14 cellular contexts compared by ENCODE assay signal in the genomic region with DNA sequence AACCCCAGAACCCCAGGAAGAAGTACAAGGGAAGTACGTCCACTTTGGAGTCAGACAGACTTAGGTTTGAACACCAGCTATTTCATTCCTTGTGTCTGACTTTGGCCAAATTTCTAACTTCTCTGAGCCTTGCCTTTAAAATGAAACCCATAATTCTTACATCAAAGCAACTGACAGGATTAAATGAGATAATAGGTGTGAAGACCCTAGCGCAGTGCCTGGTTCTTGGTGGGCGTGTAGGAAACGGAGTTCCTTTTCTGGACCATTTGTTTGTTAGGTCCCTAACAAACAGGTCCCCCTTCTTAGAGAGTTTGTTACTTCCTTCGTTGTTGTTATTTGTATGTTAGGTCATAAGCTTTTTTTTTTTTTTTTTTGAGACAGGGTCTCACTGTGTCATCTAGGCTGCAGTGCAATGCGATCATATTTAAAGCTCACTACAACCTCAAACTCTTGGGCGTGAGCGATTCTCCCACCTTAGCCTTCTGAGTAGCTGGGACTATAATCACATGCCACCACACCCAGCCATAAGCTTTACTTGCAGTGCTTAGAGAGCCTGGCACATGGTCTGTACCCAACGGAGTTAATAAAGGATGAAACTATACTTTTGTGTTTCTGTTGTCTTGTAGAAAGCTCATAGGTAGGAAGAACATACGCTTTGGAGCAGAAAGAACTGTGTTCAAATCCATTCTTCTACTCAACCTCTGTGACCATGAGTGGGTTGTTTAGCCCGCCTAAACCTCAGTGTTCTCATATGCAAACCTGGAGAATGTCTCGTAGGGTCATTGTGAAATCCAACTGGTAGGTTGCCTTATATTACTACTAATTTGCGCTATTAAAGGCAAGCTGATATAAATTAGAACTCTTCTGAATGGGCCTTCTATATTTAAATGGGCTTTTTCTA. TPM values are rescaled to one million over a fixed set of nuclear protein-coding genes. Genes with fewer than 3 reads are reported as not detected.
DNase-seq lines count a peak whose midpoint lies in the region; ATAC-seq and TF ChIP-seq lines count a peak whose summit lies in the region.
"Had no signal": no experiment of that assay in that cellular context is flagged by ENCODE, and none has a peak within 500 bp of the region (broad histone marks: within the 10 kb centered on the region; RNA-seq: fewer than 3 reads in every experiment).

No MANE protein-coding gene starts in this region.

- peaks cover 36 to 88% of the 10 kb centered on the region in 2 experiments for H3K36me3 ChIP-seq in HEK293 (ENCODE audit: control insufficient read depth in 2 of 2, insufficient read depth in 1 of 2, low read length in 2 of 2)
- peaks cover 0 to 60% of the 10 kb centered on the region in 2 donors for H3K36me3 ChIP-seq in adrenal gland (replicated peaks in 1 of 2)
- peaks cover 12 to 63% (median 27%) of the 10 kb centered on the region in 4 donors for H3K36me3 ChIP-seq in sigmoid colon

- TF ChIP-seq EP300 in sigmoid colon (IDR thresholded peaks at IDR 0.05) = no peak

- TF ChIP-seq CTCF in HEK293 (tag by site-specific recombination; IDR thresholded peaks at IDR 0.05) (no peak), adrenal gland (IDR thresholded peaks at IDR 0.05) (no peak), fibroblast of villous mesenchyme (IDR thresholded peaks at IDR 0.05; ENCODE audit: insufficient read depth, low read depth, low read length) (no peak), sigmoid colon (IDR thresholded peaks at IDR 0.05) (no peak)

- TF ChIP-seq POLR2A in adrenal gland (IDR thresholded peaks at IDR 0.05) = no peak
- no peak for TF ChIP-seq POLR2A in sigmoid colon (IDR thresholded peaks at IDR 0.05)

- POLR2A ChIA-PET in HEK293 (lab: Yijun Ruan, JAX) = no interaction called here

- H3K4me1 ChIP-seq in HEK293 (ENCODE audit: control insufficient read depth, insufficient read depth, low read length) (no peaks in the 10 kb centered on the region), adrenal gland (replicated peaks in 1 of 2) (peaks cover 0 to 15% of the 10 kb centered on the region in 2 donors), sigmoid colon (peaks cover 0 to 14% (median 7%) of the 10 kb centered on the region in 4 donors)

- DNase-seq in adrenal gland (peak in 1 of 7 donors; percentile 41), fibroblast of villous mesenchyme (ENCODE audit: low read depth) (peak; percentile 19), sigmoid colon (no peak), NCI-H1694 (lab: John Stamatoyannopoulos, UW) (no peak), T-helper 9 cell (no peak), amniotic stem cell (lab: John Stamatoyannopoulos, UW) (no peak)
- DNase-seq: activated naive CD4-positive, alpha-beta T cell treated with anti-CD3 and anti-CD28 coated beads for 36 hours; left ventricle myocardium superior; NCI-H1694 treated with DMSO at 0.1 percent for 48 hours; NCI-H526 treated with DMSO at 0.1 percent for 48 hours; stimulated activated CD4-positive, alpha-beta T cell treated with anti-CD3 and anti-CD28 coated beads, Interleukin-12 subunit alpha, Interleukin-12 subunit beta, amount 100 ng/mL, for 4 hours had no signal

- H3K9me3 ChIP-seq in HEK293 (ENCODE audit: control insufficient read depth, insufficient read depth, low read depth, low read length) (no peaks in the 10 kb centered on the region), adrenal gland (replicated peaks in 1 of 3) (no peaks in the 10 kb centered on the region), sigmoid colon (no peaks in the 10 kb centered on the region)
- H3K9me3 ChIP-seq: neutrophil had no signal

- no peak for ATAC-seq in GM18861 (IDR thresholded peaks at IDR 0.05; ENCODE audit: unreplicated experiment)

- H3K4me3 ChIP-seq in HEK293 (ENCODE audit: low read depth, low read length) = no peak overlapping the region
- H3K4me3 ChIP-seq in adrenal gland = no peak overlapping the region
- no peak overlapping the region for H3K4me3 ChIP-seq in fibroblast of villous mesenchyme (ENCODE audit: low read depth, low read length)
- H3K4me3 ChIP-seq in sigmoid colon = no peak overlapping the region

- 91 to 95% (median 94%) methylated on average over 13 of the region's 13 CpGs for WGBS in adrenal gland, 4 donors
- 79 to 88% methylated on average over 13 of the region's 13 CpGs for WGBS in sigmoid colon, 2 donors

- intact Hi-C loops in adrenal gland (cut with DNase I) (no loop called here), sigmoid colon (cut with DNase I) (loop anchor here (5.0 to 10.0 kb wide), 2 partner anchors 184 to 331 kb away; no protein-coding TSS in a partner anchor)

- H3K27ac ChIP-seq in HEK293 (ENCODE audit: extremely low read depth, low read depth, low read length) = no peak overlapping the region
- peak overlapping the region in 3 of 5 donors; percentile 43 to 72 (median 45) for H3K27ac ChIP-seq in adrenal gland
- H3K27ac ChIP-seq in sigmoid colon = peak overlapping the region; percentile 47 to 76 (median 63)
- H3K27ac ChIP-seq: neutrophil had no signal

- H3K27me3 ChIP-seq in adrenal gland (no peaks in the 10 kb centered on the region), sigmoid colon (no peaks in the 10 kb centered on the region)
- H3K27me3 ChIP-seq: neutrophil had no signal

- CTCF ChIA-PET in HEK293 (lab: Yijun Ruan, JAX) = interaction anchor here (0.6 to 7.0 kb wide), 8 partner anchors 8 to 1129 kb away, joined by 3 to 65 read pairs (median 3); partner anchors contain the start of genes MROH8 and RPN2

TF ChIP-seq in HEK293, 187 proteins besides CTCF, POLR2A, EP300 and RAD21:
- TF ChIP-seq BCL11B (tag by site-specific recombination; IDR thresholded peaks at IDR 0.05; ENCODE audit: low read depth) (no peak), ZNF664 (tag by site-specific recombination; IDR thresholded peaks at IDR 0.05) (peak; percentile 85), ZNF398 (tag by site-specific recombination; IDR thresholded peaks at IDR 0.05) (no peak), ZNF571 (tag by site-specific recombination; IDR thresholded peaks at IDR 0.05) (no peak), ZNF404 (tag by site-specific recombination; IDR thresholded peaks at IDR 0.05) (no peak)
- TF ChIP-seq, protein P1, sequence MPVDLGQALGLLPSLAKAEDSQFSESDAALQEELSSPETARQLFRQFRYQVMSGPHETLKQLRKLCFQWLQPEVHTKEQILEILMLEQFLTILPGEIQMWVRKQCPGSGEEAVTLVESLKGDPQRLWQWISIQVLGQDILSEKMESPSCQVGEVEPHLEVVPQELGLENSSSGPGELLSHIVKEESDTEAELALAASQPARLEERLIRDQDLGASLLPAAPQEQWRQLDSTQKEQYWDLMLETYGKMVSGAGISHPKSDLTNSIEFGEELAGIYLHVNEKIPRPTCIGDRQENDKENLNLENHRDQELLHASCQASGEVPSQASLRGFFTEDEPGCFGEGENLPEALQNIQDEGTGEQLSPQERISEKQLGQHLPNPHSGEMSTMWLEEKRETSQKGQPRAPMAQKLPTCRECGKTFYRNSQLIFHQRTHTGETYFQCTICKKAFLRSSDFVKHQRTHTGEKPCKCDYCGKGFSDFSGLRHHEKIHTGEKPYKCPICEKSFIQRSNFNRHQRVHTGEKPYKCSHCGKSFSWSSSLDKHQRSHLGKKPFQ (tag by site-specific recombination; IDR thresholded peaks at IDR 0.05) = peak; percentile 74

RNA-seq across cellular contexts. Expression of gene MROH8, which starts 21.8 kb away (rescaled TPM):
- 1 to 10 TPM; 1.3 to 6.5 (median 3.5) TPM for total RNA-seq in adrenal gland
- 10 to 100 TPM in 1 of 3 donors, 1 to 10 TPM in 2; 4.4 to 13.8 (median 6.6) TPM for polyA plus RNA-seq in adrenal gland
- total RNA-seq in fibroblast of villous mesenchyme = 2.6 and 3.5 TPM in 2 replicates
- total RNA-seq in sigmoid colon = 10 to 100 TPM in 1 of 4 donors, 1 to 10 TPM in 3; 1.8 to 11.1 (median 5.1) TPM
- polyA plus RNA-seq in sigmoid colon = 1 to 10 TPM in 2 of 3 donors, under 1 TPM in 1; 0.46 to 2.4 (median 1.0) TPM

RNA-seq across cellular contexts. Expression of gene RPN2, which starts 22.0 kb away (rescaled TPM):
- 100 to 1,000 TPM; 165 to 340 (median 224) TPM for total RNA-seq in adrenal gland
- 100 to 1,000 TPM in 1 of 3 donors, 10 to 100 TPM in 2; 35.7 to 403 (median 73.2) TPM for polyA plus RNA-seq in adrenal gland
- total RNA-seq in fibroblast of villous mesenchyme = 173 and 218 TPM in 2 replicates
- 10 to 100 TPM; 65.8 to 81.7 (median 76.1) TPM for total RNA-seq in sigmoid colon
- 100 to 1,000 TPM in 1 of 3 donors, 10 to 100 TPM in 2; 21.6 to 142 (median 43.7) TPM for polyA plus RNA-seq in sigmoid colon
